ENCODE assay signal across 8 cellular contexts in genomic region chr14:21455592-21455911, GRCh38. TPM values are rescaled to one million over a fixed set of nuclear protein-coding genes. Genes with fewer than 3 reads are reported as not detected.
DNase-seq lines count a peak whose midpoint lies in the region; ATAC-seq and TF ChIP-seq lines count a peak whose summit lies in the region.

No MANE protein-coding gene starts in this region.

- peaks cover 17% of the 10 kb centered on the region for H3K36me3 Mint-ChIP-seq in T-helper 2 cell treated with Interferon-gamma antibody and Interleukin-4, amounts not matched to agents 5 μg/mL and 100 μg/mL, for 36 hours (ENCODE audit: low read depth)

- DNase-seq in T-helper 2 cell treated with Interferon-gamma antibody and Interleukin-4, amounts not matched to agents 5 μg/mL and 100 μg/mL, for 36 hours (ENCODE audit: low spot score) = no peak
- DNase-seq in T-helper 2 cell (no peak), astrocyte of the cerebellum (ENCODE audit: low read depth) (no peak), pons (ENCODE audit: low spot score) (no peak)

- H3K4me3 Mint-ChIP-seq in T-helper 2 cell treated with Interferon-gamma antibody and Interleukin-4, amounts not matched to agents 5 μg/mL and 100 μg/mL, for 36 hours = peak overlapping the region; percentile 97

- ATAC-seq in HG03280 (IDR thresholded peaks at IDR 0.05; ENCODE audit: unreplicated experiment) = peak; percentile 9
- no peak for ATAC-seq in GM21528 (IDR thresholded peaks at IDR 0.05; ENCODE audit: low FRiP score, unreplicated experiment)

- peak overlapping the region; percentile 44 for H3K27ac ChIP-seq in layer of hippocampus (ENCODE audit: low read depth, low read length)
- H3K27ac ChIP-seq in temporal lobe (ENCODE audit: low read depth, low read length) = peak overlapping the region; percentile 79

- TF ChIP-seq CTCF in astrocyte of the cerebellum (IDR thresholded peaks at IDR 0.05; ENCODE audit: low read depth, low read length, missing control alignments) = no peak

- H3K27ac Mint-ChIP-seq in T-helper 2 cell treated with Interferon-gamma antibody and Interleukin-4, amounts not matched to agents 5 μg/mL and 100 μg/mL, for 36 hours = peak overlapping the region; percentile 98

- no peaks in the 10 kb centered on the region for H3K27me3 ChIP-seq in layer of hippocampus (ENCODE audit: control insufficient read depth, insufficient read depth, low read length)

- no peaks in the 10 kb centered on the region for H3K9me3 Mint-ChIP-seq in T-helper 2 cell treated with Interferon-gamma antibody and Interleukin-4, amounts not matched to agents 5 μg/mL and 100 μg/mL, for 36 hours

- in situ Hi-C loops in astrocyte of the cerebellum (cut with HindIII; ENCODE audit: low sequenced_read_pairs) = no loop called here

- H3K4me3 ChIP-seq in astrocyte of the cerebellum (ENCODE audit: low read depth, low read length) = peak overlapping the region; percentile 67

- peaks cover 32% of the 10 kb centered on the region for H3K4me1 Mint-ChIP-seq in T-helper 2 cell treated with Interferon-gamma antibody and Interleukin-4, amounts not matched to agents 5 μg/mL and 100 μg/mL, for 36 hours (ENCODE audit: low read depth)

- H3K27me3 Mint-ChIP-seq in T-helper 2 cell treated with Interferon-gamma antibody and Interleukin-4, amounts not matched to agents 5 μg/mL and 100 μg/mL, for 36 hours (ENCODE audit: low read depth) = no peaks in the 10 kb centered on the region

RNA-seq across cellular contexts. Expression of gene CHD8, which starts 0.4 kb away (rescaled TPM):
- 68.4 TPM for total RNA-seq in temporal lobe

RNA-seq across cellular contexts. Expression of gene RAB2B, which starts 21.2 kb away (rescaled TPM):
- total RNA-seq in temporal lobe = 32.5 TPM

RNA-seq across cellular contexts. Expression of gene TOX4, which starts 21.4 kb away (rescaled TPM):
- 22.4 TPM for total RNA-seq in temporal lobe

RNA-seq across cellular contexts. Expression of gene METTL3, which starts 55.6 kb away (rescaled TPM):
- total RNA-seq in temporal lobe = 46.7 TPM
